Comparison of ENCODE assay signal across 8 cellular contexts in genomic region chr3:193190387-193190786, GRCh38. TPM values are rescaled to one million over a fixed set of nuclear protein-coding genes. Genes with fewer than 3 reads are reported as not detected.
A peak's percentile ranks its signal among the peaks of the same experiment; 100 is the strongest.
DNase-seq lines count a peak whose midpoint lies in the region; ATAC-seq and TF ChIP-seq lines count a peak whose summit lies in the region.

No MANE protein-coding gene starts in this region.

- no peak overlapping the region for H3K4me3 ChIP-seq in H7 (ENCODE audit: insufficient read depth, low read depth, low read length)
- no peak overlapping the region for H3K4me3 ChIP-seq in astrocyte of the cerebellum (ENCODE audit: low read depth, low read length)

- TF ChIP-seq CTCF in GM10266 (IDR thresholded peaks at IDR 0.05; ENCODE audit: control insufficient read depth, insufficient read depth, low read depth, missing control alignments) = peak; percentile 47
- peak; percentile 46 for TF ChIP-seq CTCF in astrocyte of the cerebellum (IDR thresholded peaks at IDR 0.05; ENCODE audit: low read depth, low read length, missing control alignments)

- DNase-seq in GM10266 (ENCODE audit: extremely low spot score) (peak; percentile 44), H7 (peak; percentile 68), NCI-H187 treated with DMSO at 0.1 percent for 48 hours (lab: John Stamatoyannopoulos, UW) (peak; percentile 64), astrocyte of the cerebellum (ENCODE audit: low read depth) (no peak), lung microvascular endothelial cell (ENCODE audit: low read depth in 2 of 2) (peak; percentile 42 to 58)

- no peaks in the 10 kb centered on the region for H3K36me3 ChIP-seq in H7 (replicated peaks; ENCODE audit: control insufficient read depth, insufficient read depth, low read length)

- no peaks in the 10 kb centered on the region for H3K27me3 ChIP-seq in H7 (ENCODE audit: control insufficient read depth, insufficient read depth, low read length)

- ATAC-seq in HG03439 (IDR thresholded peaks at IDR 0.05; ENCODE audit: unreplicated experiment) (no peak), GM21786 (IDR thresholded peaks at IDR 0.05; ENCODE audit: unreplicated experiment) (no peak), GM18858 (IDR thresholded peaks at IDR 0.05; ENCODE audit: unreplicated experiment) (no peak)

- in situ Hi-C loops in astrocyte of the cerebellum (cut with HindIII; ENCODE audit: low sequenced_read_pairs) = loop anchor here (5.0 kb wide), 1 partner anchor 82 kb away; no protein-coding TSS in a partner anchor

RNA-seq across cellular contexts. Expression of gene PLAAT1, which starts 50.6 kb away (rescaled TPM):
- total RNA-seq in H7 (2014; rRNA removed; shearing (Covaris generic)) = 3.7 and 4.5 TPM in 2 replicates
- total RNA-seq in lung microvascular endothelial cell = 0.20 and 0.44 TPM in 2 replicates
